In genomic region chr1:27522860-27523665, GRCh38 we compare ENCODE assay signal across 8 cellular contexts. TPM values are rescaled to one million over a fixed set of nuclear protein-coding genes. Genes with fewer than 3 reads are reported as not detected.
DNase-seq lines count a peak whose midpoint lies in the region; ATAC-seq and TF ChIP-seq lines count a peak whose summit lies in the region.

No MANE protein-coding gene starts in this region.

- no TSS peak for BruUV-seq in A673 (replicated peaks; lab: Mats Ljungman, UMichigan)

- CTCF ChIA-PET in A673 (lab: Charles Lee) = no interaction called here

- H3K9me3 ChIP-seq in A673 (ENCODE audit: low read depth, low read length, poor library complexity, severe bottlenecking) (no peaks in the 10 kb centered on the region), HUES6 (ENCODE audit: control insufficient read depth, insufficient read depth, low read depth, low read length) (no peaks in the 10 kb centered on the region), WERI-Rb-1 (ENCODE audit: severe bottlenecking) (no peaks in the 10 kb centered on the region), upper lobe of right lung (no peaks in the 10 kb centered on the region)

- DNase-seq in A673 (ENCODE audit: low spot score) = no peak
- peak; percentile 74 for DNase-seq in WERI-Rb-1
- DNase-seq in cardiac fibroblast (ENCODE audit: low read depth in 2 of 2) = peak in 1 of 2 donors; percentile 59
- no peak for DNase-seq in naive B cell
- DNase-seq in upper lobe of right lung = no peak
- no peak for DNase-seq in omental fat pad (ENCODE audit: low spot score)
- DNase-seq in NCI-H524 treated with DMSO at 0.1 percent for 48 hours (lab: John Stamatoyannopoulos, UW) = no peak

- H3K27ac ChIP-seq in A673 (ENCODE audit: low read depth, low read length, poor library complexity, severe bottlenecking) = peak overlapping the region; percentile 51
- no peak overlapping the region for H3K27ac ChIP-seq in HUES6 (ENCODE audit: low read depth, low read length)
- H3K27ac ChIP-seq in WERI-Rb-1 = peak overlapping the region; percentile 59; the same call in 1 of the 2 replicates
- peak overlapping the region; percentile 75 for H3K27ac ChIP-seq in upper lobe of right lung

- intact Hi-C loops in A673 (cut with micrococcal nuclease; ENCODE audit: unreplicated experiment) (no loop called here), upper lobe of right lung (cut with DNase I) (no loop called here)

- H3K36me3 ChIP-seq in A673 (ENCODE audit: insufficient read depth, low read length, poor library complexity, severe bottlenecking) (no peaks in the 10 kb centered on the region), HUES6 (ENCODE audit: control insufficient read depth, insufficient read depth, low read length) (no peaks in the 10 kb centered on the region), WERI-Rb-1 (no peaks in the 10 kb centered on the region), upper lobe of right lung (no peaks in the 10 kb centered on the region)

- H3K4me1 Mint-ChIP-seq in naive B cell = peaks cover 59 to 70% (median 68%) of the 10 kb centered on the region in 3 donors

- peak overlapping the region in 4 of 6 donors; percentile 12 to 97 (median 52) for H3K27ac Mint-ChIP-seq in naive B cell

- H3K4me1 ChIP-seq in A673 (ENCODE audit: insufficient read depth, low read length, poor library complexity, severe bottlenecking) (peaks cover 55% of the 10 kb centered on the region), HUES6 (ENCODE audit: control insufficient read depth, insufficient read depth, low read length) (peaks cover 75% of the 10 kb centered on the region), upper lobe of right lung (peaks cover 75% of the 10 kb centered on the region)

- H3K36me3 Mint-ChIP-seq in naive B cell = no peaks in the 10 kb centered on the region

- no peaks in the 10 kb centered on the region for H3K9me3 Mint-ChIP-seq in naive B cell

- H3K4me3 ChIP-seq in A673 (ENCODE audit: low read depth, low read length, poor library complexity, severe bottlenecking) (no peak overlapping the region), HUES6 (ENCODE audit: low read depth, low read length) (no peak overlapping the region), WERI-Rb-1 (ENCODE audit: low read depth, low read length) (no peak overlapping the region), cardiac fibroblast (replicated peaks in 1 of 2; ENCODE audit: low read depth in 2 of 2, low read length in 2 of 2) (no peak overlapping the region), upper lobe of right lung (peak overlapping the region; percentile 21)

- TF ChIP-seq CTCF in A673 (conservative IDR thresholded peaks at IDR 0.05; ENCODE audit: low read depth, low read length) (peak; percentile 32; the same call in 1 of the 2 replicates), WERI-Rb-1 (IDR thresholded peaks at IDR 0.05; ENCODE audit: low read depth, low read length) (peak; percentile 73), cardiac fibroblast (IDR thresholded peaks at IDR 0.05; ENCODE audit: low read depth, low read length) (peak; percentile 10), upper lobe of right lung (IDR thresholded peaks at IDR 0.05) (peak; percentile 31), omental fat pad (IDR thresholded peaks at IDR 0.05) (no peak)

- POLR2A ChIA-PET in A673 (lab: Charles Lee; ENCODE audit: low non-redundant PET) = no interaction called here

- H3K9ac ChIP-seq in HUES6 (ENCODE audit: low read length) = peak overlapping the region; percentile 16

- H3K27me3 ChIP-seq in A673 (replicated peaks; ENCODE audit: insufficient read depth, low read depth, low read length, poor library complexity) (no peaks in the 10 kb centered on the region), HUES6 (ENCODE audit: control insufficient read depth, insufficient read depth, low read length) (no peaks in the 10 kb centered on the region), WERI-Rb-1 (ENCODE audit: insufficient read depth, low read depth, severe bottlenecking) (no peaks in the 10 kb centered on the region), upper lobe of right lung (no peaks in the 10 kb centered on the region)

- peak overlapping the region in 2 of 8 donors; percentile 17 to 40 for H3K4me3 Mint-ChIP-seq in naive B cell

- peaks cover 0 to 5% (median 0%) of the 10 kb centered on the region in 3 donors for H3K27me3 Mint-ChIP-seq in naive B cell

- no peak for ATAC-seq in naive B cell (ENCODE audit: low read depth in 2 of 2)
- ATAC-seq in upper lobe of right lung = no peak
- ATAC-seq in omental fat pad (ENCODE audit: low FRiP score) = no peak

RNA-seq across cellular contexts. Expression of gene WASF2, which starts 33.1 kb away (rescaled TPM):
- 131 and 133 TPM in 2 replicates for total RNA-seq in A673 (2021)
- 100 to 1,000 TPM in 2 of 6 donors, 10 to 100 TPM in 4; 33.1 to 121 (median 83.3) TPM for polyA plus RNA-seq in naive B cell (ENCODE audit: low read depth in 6 of 6)
- 156 TPM for total RNA-seq in upper lobe of right lung
- total RNA-seq in omental fat pad = 10 to 100 TPM; 43.4 to 87.8 (median 60.5) TPM

Comparison
In these comparisons a context has a peak if more than half of its experiments do, and no peak if none do; other contexts are left out.
1. CTCF ChIP-seq: peak in A673 (single experiment), WERI-Rb-1 (single experiment), cardiac fibroblast (single experiment) and upper lobe of right lung (single experiment); none in omental fat pad (0 of 3).